1 cellular context compared by ENCODE assay signal in the genomic region with DNA sequence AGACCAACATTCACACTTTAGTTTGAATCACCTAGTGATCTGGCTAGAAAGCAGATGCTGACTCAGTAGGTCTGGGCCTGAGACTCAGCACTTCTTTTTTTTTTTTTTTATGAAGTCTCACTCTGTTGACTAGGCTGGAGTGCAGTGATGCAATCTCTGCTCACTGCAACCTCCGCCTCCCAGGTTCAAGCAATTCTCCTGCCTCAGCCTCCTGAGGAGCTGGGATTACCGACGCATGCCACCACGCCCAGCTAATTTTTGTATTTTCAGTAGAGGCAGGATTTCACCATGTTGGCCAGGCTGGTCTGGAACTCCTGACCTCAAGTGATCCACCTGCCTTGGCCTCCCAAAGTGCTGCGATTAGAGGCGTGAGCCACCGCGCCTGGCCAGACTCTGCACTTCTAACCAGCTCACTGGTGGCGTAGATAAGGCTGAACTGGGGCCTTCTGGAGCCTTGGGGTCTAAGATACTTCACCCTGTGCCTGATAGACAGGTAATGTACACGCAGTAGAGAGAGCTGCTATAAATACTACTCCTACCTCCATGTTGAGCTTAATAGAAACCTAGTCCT.
TF ChIP-seq lines count a peak whose summit lies in the region.
"Not testable (repeated sequence)": the region's sequence is repeated elsewhere in the genome, so short reads cannot be mapped to it uniquely, and the experiment has no call there.

No MANE protein-coding gene starts in this region.

TF ChIP-seq in K562, 482 proteins besides CTCF, POLR2A, EP300 and RAD21 (continued from another document):
- TF ChIP-seq ZNF589 (CRISPR knock-in tag; IDR thresholded peaks at IDR 0.05; ENCODE audit: low read depth): peak; percentile 57; the same call in 1 of the 2 replicates
- TF ChIP-seq NR2C1 (IDR thresholded peaks at IDR 0.05); NR2C2 (CRISPR knock-in tag; IDR thresholded peaks at IDR 0.05); FOXM1 (CRISPR knock-in tag; IDR thresholded peaks at IDR 0.05; ENCODE audit: low read depth); TOE1 (CRISPR knock-in tag; IDR thresholded peaks at IDR 0.05; ENCODE audit: borderline replicate concordance, low read depth); ATF1 (CRISPR knock-in tag; IDR thresholded peaks at IDR 0.05): not testable (repeated sequence)
- TF ChIP-seq NR2C1 (tag; IDR thresholded peaks at IDR 0.05): peak; percentile 40; the same call in 1 of the 2 replicates
- peak; percentile 93 for TF ChIP-seq CBFA2T2 (conservative IDR thresholded peaks at IDR 0.05)
- peak; percentile 40; the same call in 1 of the 2 replicates for TF ChIP-seq NR2C2 (tag; IDR thresholded peaks at IDR 0.05)
- peak; percentile 94 for TF ChIP-seq NCOR1 (IDR thresholded peaks at IDR 0.05)
- TF ChIP-seq L3MBTL2 (IDR thresholded peaks at IDR 0.05): peak; percentile 88
- TF ChIP-seq, protein P1, sequence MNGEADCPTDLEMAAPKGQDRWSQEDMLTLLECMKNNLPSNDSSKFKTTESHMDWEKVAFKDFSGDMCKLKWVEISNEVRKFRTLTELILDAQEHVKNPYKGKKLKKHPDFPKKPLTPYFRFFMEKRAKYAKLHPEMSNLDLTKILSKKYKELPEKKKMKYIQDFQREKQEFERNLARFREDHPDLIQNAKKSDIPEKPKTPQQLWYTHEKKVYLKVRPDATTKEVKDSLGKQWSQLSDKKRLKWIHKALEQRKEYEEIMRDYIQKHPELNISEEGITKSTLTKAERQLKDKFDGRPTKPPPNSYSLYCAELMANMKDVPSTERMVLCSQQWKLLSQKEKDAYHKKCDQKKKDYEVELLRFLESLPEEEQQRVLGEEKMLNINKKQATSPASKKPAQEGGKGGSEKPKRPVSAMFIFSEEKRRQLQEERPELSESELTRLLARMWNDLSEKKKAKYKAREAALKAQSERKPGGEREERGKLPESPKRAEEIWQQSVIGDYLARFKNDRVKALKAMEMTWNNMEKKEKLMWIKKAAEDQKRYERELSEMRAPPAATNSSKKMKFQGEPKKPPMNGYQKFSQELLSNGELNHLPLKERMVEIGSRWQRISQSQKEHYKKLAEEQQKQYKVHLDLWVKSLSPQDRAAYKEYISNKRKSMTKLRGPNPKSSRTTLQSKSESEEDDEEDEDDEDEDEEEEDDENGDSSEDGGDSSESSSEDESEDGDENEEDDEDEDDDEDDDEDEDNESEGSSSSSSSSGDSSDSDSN (IDR thresholded peaks at IDR 0.05; ENCODE audit: borderline replicate concordance in 1 of 2, low read depth in 2 of 2, low read length in 2 of 2): peak; percentile 55 to 64; a peak in 1 of 4 replicates
- TF ChIP-seq, protein P2, sequence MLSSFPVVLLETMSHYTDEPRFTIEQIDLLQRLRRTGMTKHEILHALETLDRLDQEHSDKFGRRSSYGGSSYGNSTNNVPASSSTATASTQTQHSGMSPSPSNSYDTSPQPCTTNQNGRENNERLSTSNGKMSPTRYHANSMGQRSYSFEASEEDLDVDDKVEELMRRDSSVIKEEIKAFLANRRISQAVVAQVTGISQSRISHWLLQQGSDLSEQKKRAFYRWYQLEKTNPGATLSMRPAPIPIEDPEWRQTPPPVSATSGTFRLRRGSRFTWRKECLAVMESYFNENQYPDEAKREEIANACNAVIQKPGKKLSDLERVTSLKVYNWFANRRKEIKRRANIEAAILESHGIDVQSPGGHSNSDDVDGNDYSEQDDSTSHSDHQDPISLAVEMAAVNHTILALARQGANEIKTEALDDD (IDR thresholded peaks at IDR 0.05): peak; percentile 82; the same call in 1 of the 2 replicates
- TF ChIP-seq FOXM1 (IDR thresholded peaks at IDR 0.05; ENCODE audit: low read depth): peak; percentile 57; the same call in 1 of the 2 replicates
- peak; percentile 60; the same call in 1 of the 2 replicates for TF ChIP-seq GATA2 (CRISPR knock-in tag; IDR thresholded peaks at IDR 0.05)
- TF ChIP-seq CTBP1 (IDR thresholded peaks at IDR 0.05; ENCODE audit: borderline replicate concordance): peak; percentile 73
- peak; percentile 26 for TF ChIP-seq CCNT2 (IDR thresholded peaks at IDR 0.05; ENCODE audit: borderline replicate concordance, extremely low read depth, insufficient read length, low read depth, low read length)
- TF ChIP-seq BRD9 (IDR thresholded peaks at IDR 0.05; ENCODE audit: low read depth, partially characterized antibody): peak; percentile 70
- TF ChIP-seq TOE1 (IDR thresholded peaks at IDR 0.05; ENCODE audit: borderline replicate concordance): peak; percentile 55; the same call in 1 of the 2 replicates
- TF ChIP-seq, protein P3, sequence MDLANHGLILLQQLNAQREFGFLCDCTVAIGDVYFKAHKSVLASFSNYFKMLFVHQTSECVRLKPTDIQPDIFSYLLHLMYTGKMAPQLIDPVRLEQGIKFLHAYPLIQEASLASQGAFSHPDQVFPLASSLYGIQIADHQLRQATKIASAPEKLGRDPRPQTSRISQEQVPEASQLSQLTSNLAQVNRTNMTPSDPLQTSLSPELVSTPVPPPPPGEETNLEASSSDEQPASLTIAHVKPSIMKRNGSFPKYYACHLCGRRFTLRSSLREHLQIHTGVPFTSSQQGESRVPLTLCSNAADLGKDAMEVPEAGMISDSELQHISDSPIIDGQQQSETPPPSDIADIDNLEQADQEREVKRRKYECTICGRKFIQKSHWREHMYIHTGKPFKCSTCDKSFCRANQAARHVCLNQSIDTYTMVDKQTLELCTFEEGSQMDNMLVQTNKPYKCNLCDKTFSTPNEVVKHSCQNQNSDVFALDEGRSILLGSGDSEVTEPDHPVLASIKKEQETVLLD (IDR thresholded peaks at IDR 0.05): 0 out of 2 replicates have a peak, but pooled peaks have one; percentile 70
- TF ChIP-seq MAFG (tag; conservative IDR thresholded peaks at IDR 0.05): peak; percentile 90
- TF ChIP-seq, protein P4, sequence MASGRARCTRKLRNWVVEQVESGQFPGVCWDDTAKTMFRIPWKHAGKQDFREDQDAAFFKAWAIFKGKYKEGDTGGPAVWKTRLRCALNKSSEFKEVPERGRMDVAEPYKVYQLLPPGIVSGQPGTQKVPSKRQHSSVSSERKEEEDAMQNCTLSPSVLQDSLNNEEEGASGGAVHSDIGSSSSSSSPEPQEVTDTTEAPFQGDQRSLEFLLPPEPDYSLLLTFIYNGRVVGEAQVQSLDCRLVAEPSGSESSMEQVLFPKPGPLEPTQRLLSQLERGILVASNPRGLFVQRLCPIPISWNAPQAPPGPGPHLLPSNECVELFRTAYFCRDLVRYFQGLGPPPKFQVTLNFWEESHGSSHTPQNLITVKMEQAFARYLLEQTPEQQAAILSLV (tag; IDR thresholded peaks at IDR 0.05): peak; percentile 87
- peak; percentile 77 for TF ChIP-seq SOX6 (IDR thresholded peaks at IDR 0.05)
- TF ChIP-seq, protein P5, sequence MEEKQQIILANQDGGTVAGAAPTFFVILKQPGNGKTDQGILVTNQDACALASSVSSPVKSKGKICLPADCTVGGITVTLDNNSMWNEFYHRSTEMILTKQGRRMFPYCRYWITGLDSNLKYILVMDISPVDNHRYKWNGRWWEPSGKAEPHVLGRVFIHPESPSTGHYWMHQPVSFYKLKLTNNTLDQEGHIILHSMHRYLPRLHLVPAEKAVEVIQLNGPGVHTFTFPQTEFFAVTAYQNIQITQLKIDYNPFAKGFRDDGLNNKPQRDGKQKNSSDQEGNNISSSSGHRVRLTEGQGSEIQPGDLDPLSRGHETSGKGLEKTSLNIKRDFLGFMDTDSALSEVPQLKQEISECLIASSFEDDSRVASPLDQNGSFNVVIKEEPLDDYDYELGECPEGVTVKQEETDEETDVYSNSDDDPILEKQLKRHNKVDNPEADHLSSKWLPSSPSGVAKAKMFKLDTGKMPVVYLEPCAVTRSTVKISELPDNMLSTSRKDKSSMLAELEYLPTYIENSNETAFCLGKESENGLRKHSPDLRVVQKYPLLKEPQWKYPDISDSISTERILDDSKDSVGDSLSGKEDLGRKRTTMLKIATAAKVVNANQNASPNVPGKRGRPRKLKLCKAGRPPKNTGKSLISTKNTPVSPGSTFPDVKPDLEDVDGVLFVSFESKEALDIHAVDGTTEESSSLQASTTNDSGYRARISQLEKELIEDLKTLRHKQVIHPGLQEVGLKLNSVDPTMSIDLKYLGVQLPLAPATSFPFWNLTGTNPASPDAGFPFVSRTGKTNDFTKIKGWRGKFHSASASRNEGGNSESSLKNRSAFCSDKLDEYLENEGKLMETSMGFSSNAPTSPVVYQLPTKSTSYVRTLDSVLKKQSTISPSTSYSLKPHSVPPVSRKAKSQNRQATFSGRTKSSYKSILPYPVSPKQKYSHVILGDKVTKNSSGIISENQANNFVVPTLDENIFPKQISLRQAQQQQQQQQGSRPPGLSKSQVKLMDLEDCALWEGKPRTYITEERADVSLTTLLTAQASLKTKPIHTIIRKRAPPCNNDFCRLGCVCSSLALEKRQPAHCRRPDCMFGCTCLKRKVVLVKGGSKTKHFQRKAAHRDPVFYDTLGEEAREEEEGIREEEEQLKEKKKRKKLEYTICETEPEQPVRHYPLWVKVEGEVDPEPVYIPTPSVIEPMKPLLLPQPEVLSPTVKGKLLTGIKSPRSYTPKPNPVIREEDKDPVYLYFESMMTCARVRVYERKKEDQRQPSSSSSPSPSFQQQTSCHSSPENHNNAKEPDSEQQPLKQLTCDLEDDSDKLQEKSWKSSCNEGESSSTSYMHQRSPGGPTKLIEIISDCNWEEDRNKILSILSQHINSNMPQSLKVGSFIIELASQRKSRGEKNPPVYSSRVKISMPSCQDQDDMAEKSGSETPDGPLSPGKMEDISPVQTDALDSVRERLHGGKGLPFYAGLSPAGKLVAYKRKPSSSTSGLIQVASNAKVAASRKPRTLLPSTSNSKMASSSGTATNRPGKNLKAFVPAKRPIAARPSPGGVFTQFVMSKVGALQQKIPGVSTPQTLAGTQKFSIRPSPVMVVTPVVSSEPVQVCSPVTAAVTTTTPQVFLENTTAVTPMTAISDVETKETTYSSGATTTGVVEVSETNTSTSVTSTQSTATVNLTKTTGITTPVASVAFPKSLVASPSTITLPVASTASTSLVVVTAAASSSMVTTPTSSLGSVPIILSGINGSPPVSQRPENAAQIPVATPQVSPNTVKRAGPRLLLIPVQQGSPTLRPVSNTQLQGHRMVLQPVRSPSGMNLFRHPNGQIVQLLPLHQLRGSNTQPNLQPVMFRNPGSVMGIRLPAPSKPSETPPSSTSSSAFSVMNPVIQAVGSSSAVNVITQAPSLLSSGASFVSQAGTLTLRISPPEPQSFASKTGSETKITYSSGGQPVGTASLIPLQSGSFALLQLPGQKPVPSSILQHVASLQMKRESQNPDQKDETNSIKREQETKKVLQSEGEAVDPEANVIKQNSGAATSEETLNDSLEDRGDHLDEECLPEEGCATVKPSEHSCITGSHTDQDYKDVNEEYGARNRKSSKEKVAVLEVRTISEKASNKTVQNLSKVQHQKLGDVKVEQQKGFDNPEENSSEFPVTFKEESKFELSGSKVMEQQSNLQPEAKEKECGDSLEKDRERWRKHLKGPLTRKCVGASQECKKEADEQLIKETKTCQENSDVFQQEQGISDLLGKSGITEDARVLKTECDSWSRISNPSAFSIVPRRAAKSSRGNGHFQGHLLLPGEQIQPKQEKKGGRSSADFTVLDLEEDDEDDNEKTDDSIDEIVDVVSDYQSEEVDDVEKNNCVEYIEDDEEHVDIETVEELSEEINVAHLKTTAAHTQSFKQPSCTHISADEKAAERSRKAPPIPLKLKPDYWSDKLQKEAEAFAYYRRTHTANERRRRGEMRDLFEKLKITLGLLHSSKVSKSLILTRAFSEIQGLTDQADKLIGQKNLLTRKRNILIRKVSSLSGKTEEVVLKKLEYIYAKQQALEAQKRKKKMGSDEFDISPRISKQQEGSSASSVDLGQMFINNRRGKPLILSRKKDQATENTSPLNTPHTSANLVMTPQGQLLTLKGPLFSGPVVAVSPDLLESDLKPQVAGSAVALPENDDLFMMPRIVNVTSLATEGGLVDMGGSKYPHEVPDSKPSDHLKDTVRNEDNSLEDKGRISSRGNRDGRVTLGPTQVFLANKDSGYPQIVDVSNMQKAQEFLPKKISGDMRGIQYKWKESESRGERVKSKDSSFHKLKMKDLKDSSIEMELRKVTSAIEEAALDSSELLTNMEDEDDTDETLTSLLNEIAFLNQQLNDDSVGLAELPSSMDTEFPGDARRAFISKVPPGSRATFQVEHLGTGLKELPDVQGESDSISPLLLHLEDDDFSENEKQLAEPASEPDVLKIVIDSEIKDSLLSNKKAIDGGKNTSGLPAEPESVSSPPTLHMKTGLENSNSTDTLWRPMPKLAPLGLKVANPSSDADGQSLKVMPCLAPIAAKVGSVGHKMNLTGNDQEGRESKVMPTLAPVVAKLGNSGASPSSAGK (IDR thresholded peaks at IDR 0.05): peak; percentile 88
- TF ChIP-seq, protein P6, sequence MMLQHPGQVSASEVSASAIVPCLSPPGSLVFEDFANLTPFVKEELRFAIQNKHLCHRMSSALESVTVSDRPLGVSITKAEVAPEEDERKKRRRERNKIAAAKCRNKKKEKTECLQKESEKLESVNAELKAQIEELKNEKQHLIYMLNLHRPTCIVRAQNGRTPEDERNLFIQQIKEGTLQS (IDR thresholded peaks at IDR 0.05): peak; percentile 98
- TF ChIP-seq, protein P6 (CRISPR knock-in tag; conservative IDR thresholded peaks at IDR 0.05): peak; percentile 81
- peak; percentile 54; the same call in 1 of the 2 replicates for TF ChIP-seq ATF1 (tag; IDR thresholded peaks at IDR 0.05)
- TF ChIP-seq TRIM24 (IDR thresholded peaks at IDR 0.05): peak; percentile 80 to 85
- TF ChIP-seq LEF1 (IDR thresholded peaks at IDR 0.05): peak; percentile 82
- peak; percentile 88 for TF ChIP-seq DMBX1 (CRISPR knock-in tag; IDR thresholded peaks at IDR 0.05; ENCODE audit: borderline replicate concordance)
- peak; percentile 73 for TF ChIP-seq MTA2 (IDR thresholded peaks at IDR 0.05; ENCODE audit: low read depth)
- TF ChIP-seq C11orf30 (IDR thresholded peaks at IDR 0.05; ENCODE audit: low read depth): peak; percentile 96
- TF ChIP-seq SMARCE1 (IDR thresholded peaks at IDR 0.05): peak; percentile 82
- TF ChIP-seq CXXC5 (CRISPR knock-in tag; IDR thresholded peaks at IDR 0.05): peak; percentile 92
